Comparison of ENCODE assay signal across 23 cellular contexts in genomic region chr16:55846598-55847346, GRCh38. TPM values are rescaled to one million over a fixed set of nuclear protein-coding genes. Genes with fewer than 3 reads are reported as not detected.
DNase-seq lines count a peak whose midpoint lies in the region; ATAC-seq and TF ChIP-seq lines count a peak whose summit lies in the region.
"Had no signal": no experiment of that assay in that cellular context is flagged by ENCODE, and none has a peak within 500 bp of the region (broad histone marks: within the 10 kb centered on the region; RNA-seq: fewer than 3 reads in every experiment).

No MANE protein-coding gene starts in this region.

- DNase-seq in NCI-H82 (lab: John Stamatoyannopoulos, UW): peak; percentile 16
- DNase-seq in NCI-H82 treated with DMSO at 0.1 percent for 48 hours (lab: John Stamatoyannopoulos, UW; ENCODE audit: unreplicated experiment): no peak
- DNase-seq in WERI-Rb-1: peak; percentile 25
- no peak for DNase-seq in left lobe of liver (ENCODE audit: low spot score)
- no peak for DNase-seq in medulla oblongata (ENCODE audit: extremely low spot score)
- no peak for DNase-seq in NCI-H524 treated with DMSO at 0.1 percent for 48 hours (lab: John Stamatoyannopoulos, UW)
- no peak for DNase-seq in HuH-7.5 (ENCODE audit: low spot score)
- DNase-seq: 8988T, ACHN, BE2C, Calu3, DMS79 treated with DMSO at 0.1 percent for 48 hours, GF-D8, HCEC 1CT, Karpas-422, NCI-H2029, NCI-H446, NCI-H526, SJCRH30 had no signal

- H3K27ac ChIP-seq in WERI-Rb-1: no peak overlapping the region
- H3K27ac ChIP-seq: SJCRH30 had no signal

- H3K36me3 ChIP-seq in WERI-Rb-1: no peaks in the 10 kb centered on the region
- H3K36me3 ChIP-seq: BE2C, SJCRH30 had no signal

- peak overlapping the region; percentile 13; the same call in 1 of the 2 replicates for H3K4me3 ChIP-seq in WERI-Rb-1 (ENCODE audit: low read depth, low read length)
- H3K4me3 ChIP-seq: SJCRH30 had no signal

- no peak for TF ChIP-seq CTCF in WERI-Rb-1 (IDR thresholded peaks at IDR 0.05; ENCODE audit: low read depth, low read length)

- no peaks in the 10 kb centered on the region for H3K9me3 ChIP-seq in WERI-Rb-1 (ENCODE audit: severe bottlenecking)
- H3K9me3 ChIP-seq: BE2C, SJCRH30 had no signal

- ATAC-seq in left lobe of liver (peak; percentile 16), GM19455 (IDR thresholded peaks at IDR 0.05; ENCODE audit: unreplicated experiment) (no peak)
- ATAC-seq: Right ventricle myocardium inferior, SK-N-SH treated with all-trans-retinoic acid at 6 μM for 48 hours had no signal

- no peaks in the 10 kb centered on the region for H3K27me3 ChIP-seq in WERI-Rb-1 (ENCODE audit: insufficient read depth, low read depth, severe bottlenecking)

RNA-seq across cellular contexts. Expression of gene CES1, which starts 13.9 kb away (rescaled TPM):
- 2,727 TPM for total RNA-seq in left lobe of liver
- total RNA-seq: OCI-LY7, SJCRH30 had no signal

RNA-seq across cellular contexts. Expression of gene CES5A, which starts 28.4 kb away (rescaled TPM):
- total RNA-seq in left lobe of liver: 4.4 TPM
- total RNA-seq: Calu3, OCI-LY7, SJCRH30 had no signal

Comparison
In these comparisons a context has a peak if more than half of its experiments do, and no peak if none do; other contexts are left out.
1. DNase-seq: peak in NCI-H82 (single experiment) and WERI-Rb-1 (single experiment); none in NCI-H82 treated with DMSO at 0.1 percent for 48 hours (single experiment), left lobe of liver (single experiment), medulla oblongata (single experiment), NCI-H524 treated with DMSO at 0.1 percent for 48 hours (single experiment) and HuH-7.5 (single experiment).